In the genomic region with DNA sequence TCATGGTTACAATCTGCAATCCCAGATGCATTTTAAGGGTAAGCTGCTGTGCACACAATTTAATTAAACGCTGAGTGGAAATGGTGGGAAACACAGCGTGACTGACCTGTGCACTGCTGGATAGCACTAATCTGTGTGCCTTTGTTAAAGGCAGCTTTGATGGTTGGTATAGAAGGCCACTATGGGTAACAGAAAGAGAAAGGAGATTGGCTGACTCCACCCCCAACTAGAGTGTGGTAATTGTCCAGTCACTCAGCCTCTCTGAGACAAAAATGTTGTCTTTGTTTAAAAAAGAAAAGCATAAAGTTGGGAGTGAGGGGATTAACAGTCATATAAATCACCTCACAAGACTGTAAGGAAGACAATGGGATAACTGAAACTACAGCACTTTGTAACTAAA, we compare ENCODE assay signal across 4 cellular contexts. TPM values are rescaled to one million over a fixed set of nuclear protein-coding genes. Genes with fewer than 3 reads are reported as not detected.
"Had no signal": no experiment of that assay in that cellular context is flagged by ENCODE, and none has a peak within 500 bp of the region (broad histone marks: within the 10 kb centered on the region; RNA-seq: fewer than 3 reads in every experiment).

No MANE protein-coding gene starts in this region.

RNA-seq across cellular contexts. Expression of a gene that starts 48.8 kb away (rescaled TPM):
- total RNA-seq: activated CD4-positive, alpha-beta memory T cell treated with anti-CD3 and anti-CD28 coated beads, Interleukin-2, amount 10 ng/mL, durations not matched to agents 7 days and 5 days; activated CD8-positive, alpha-beta memory T cell treated with anti-CD3 and anti-CD28 coated beads, Interleukin-2, amount 10 ng/mL, durations not matched to agents 7 days and 5 days; T-helper 1 cell treated with Interleukin-12 subunit alpha and Interleukin-12 subunit beta and Interleukin-4 antibody, amounts not matched to agents 30 ng/mL and 1 ng/mL, for 36 hours; T-helper 2 cell treated with Interferon-gamma antibody and Interleukin-4, amounts not matched to agents 100 ng/mL and 5 ng/mL, for 36 hours had no signal
